8 cellular contexts compared by ENCODE assay signal in genomic region chr16:48623304-48624016, GRCh38.
A peak's percentile ranks its signal among the peaks of the same experiment; 100 is the strongest.
DNase-seq lines count a peak whose midpoint lies in the region; ATAC-seq lines count a peak whose summit lies in the region.

No MANE protein-coding gene starts in this region.

- ATAC-seq in GM18861 (IDR thresholded peaks at IDR 0.05; ENCODE audit: unreplicated experiment) (peak; percentile 89), HG03103 (IDR thresholded peaks at IDR 0.05; ENCODE audit: low read depth, unreplicated experiment) (peak; percentile 93)

- peak overlapping the region; percentile 75 for H3K27ac ChIP-seq in cingulate gyrus (ENCODE audit: low read depth, low read length)
- peak overlapping the region; percentile 57 for H3K27ac ChIP-seq in layer of hippocampus (ENCODE audit: low read depth, low read length)

- H3K27me3 ChIP-seq in layer of hippocampus (ENCODE audit: control insufficient read depth, insufficient read depth, low read length), result no peaks in the 10 kb centered on the region

- DNase-seq in AG08396 (ENCODE audit: low spot score), result peak; percentile 92
- DNase-seq in NCI-H345 (lab: John Stamatoyannopoulos, UW), result peak; percentile 66
- peak; percentile 71 to 72 for DNase-seq in activated CD4-positive, alpha-beta T cell treated with anti-CD3 and anti-CD28 coated beads for 24 hours (ENCODE audit: low read depth in 2 of 2)
- peak; percentile 50 to 77 (median 65) for DNase-seq in stimulated activated CD4-positive, alpha-beta T cell treated with anti-CD3 and anti-CD28 coated beads, Interleukin-1b, Interleukin-23, amount 100 ng/mL, for 24 hours (ENCODE audit: low read depth in 4 of 4, low spot score in 1 of 4)

Comparison
In these comparisons a context has a peak if more than half of its experiments do, and no peak if none do; other contexts are left out.
1. Peak in every context shown above with its lines: DNase-seq, ATAC-seq and H3K27ac ChIP-seq.